In the genomic region with DNA sequence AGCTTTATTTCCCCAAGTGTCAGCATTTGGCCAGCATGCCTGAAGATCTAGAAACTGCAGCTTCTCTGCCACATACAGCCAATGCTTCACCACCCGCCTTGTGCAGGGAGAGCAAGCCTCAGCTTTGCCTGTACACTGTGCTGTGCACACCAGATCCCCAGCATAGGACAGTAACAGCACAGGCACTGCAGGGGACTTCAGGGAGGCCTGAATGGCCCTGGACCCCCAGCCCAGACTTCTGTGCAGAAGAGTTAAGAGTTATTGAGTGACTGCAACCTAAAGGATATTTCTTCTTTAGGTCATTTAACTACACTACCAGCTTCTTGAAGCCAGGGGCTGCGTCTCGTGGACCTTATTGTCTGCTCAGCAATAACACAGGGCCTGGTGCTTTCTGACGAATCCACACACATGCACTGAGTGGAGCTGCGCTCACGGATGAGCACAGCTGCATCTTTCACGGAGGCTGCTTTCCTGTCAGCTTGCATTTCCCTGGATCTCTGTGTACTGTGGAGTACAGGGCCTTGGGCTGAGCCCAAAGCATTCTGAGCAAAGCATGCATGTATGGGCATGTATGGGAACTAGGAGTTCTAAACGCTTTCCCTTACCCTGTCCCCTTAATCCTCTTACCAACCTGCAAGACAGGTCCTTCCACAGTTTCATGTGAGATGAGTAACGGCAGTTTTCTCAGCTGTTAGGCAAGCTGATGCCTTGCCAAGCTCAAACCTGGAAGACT, we compare ENCODE assay signal across 1 cellular context.
TF ChIP-seq lines count a peak whose summit lies in the region.

No MANE protein-coding gene starts in this region.

TF ChIP-seq in HepG2, 621 proteins besides CTCF, POLR2A, EP300 and RAD21:
- TF ChIP-seq ZNF629 (CRISPR knock-in tag; conservative IDR thresholded peaks at IDR 0.05) (no peak), HNRNPLL (IDR thresholded peaks at IDR 0.05; ENCODE audit: low read depth, low read length, poor library complexity, severe bottlenecking) (no peak), MAFF (IDR thresholded peaks at IDR 0.05; ENCODE audit: low read depth, low read length) (peak; percentile 75), ZNF3 (CRISPR knock-in tag; IDR thresholded peaks at IDR 0.05) (no peak), ZNF354B (CRISPR knock-in tag; IDR thresholded peaks at IDR 0.05) (no peak), FOXA3 (CRISPR knock-in tag; IDR thresholded peaks at IDR 0.05) (no peak), MAFK (conservative IDR thresholded peaks at IDR 0.05 in 1 of 2, IDR thresholded peaks at IDR 0.05 in 1 of 2; ENCODE audit: low read length in 2 of 2) (peak; percentile 79 to 87)
